Comparison of ENCODE assay signal across 8 cellular contexts in genomic region chr11:79441159-79441875, GRCh38. TPM values are rescaled to one million over a fixed set of nuclear protein-coding genes. Genes with fewer than 3 reads are reported as not detected.
DNase-seq lines count a peak whose midpoint lies in the region; ATAC-seq, FAIRE-seq and TF ChIP-seq lines count a peak whose summit lies in the region.

No MANE protein-coding gene starts in this region.

- H3K4me2 ChIP-seq in astrocyte (ENCODE audit: low read length), result peak overlapping the region; percentile 99

- CTCF ChIA-PET in activated naive CD4-positive, alpha-beta T cell treated with anti-CD3 and anti-CD28 coated beads, Interleukin-2, amount 10 ng/mL, durations not matched to agents 7 days and 5 days (lab: Charles Lee), result no interaction called here

- WGBS in upper lobe of left lung, 2 donors, result 9 to 11% methylated on average over 20 of the region's 20 CpGs

- DNase-seq in activated naive CD4-positive, alpha-beta T cell treated with anti-CD3 and anti-CD28 coated beads, Interleukin-2, amount 10 ng/mL, durations not matched to agents 7 days and 5 days, result no peak
- DNase-seq in astrocyte (ENCODE audit: low read depth), result peak; percentile 75
- DNase-seq in upper lobe of left lung, result no peak
- DNase-seq in NCI-H1436 (lab: John Stamatoyannopoulos, UW), result no peak
- DNase-seq in HPDE6-E6E7 (ENCODE audit: extremely low spot score), result no peak

- TF ChIP-seq CTCF in astrocyte (IDR thresholded peaks at IDR 0.05; ENCODE audit: insufficient read depth, low read depth, low read length) (peak; percentile 2), upper lobe of left lung (IDR thresholded peaks at IDR 0.05) (peak in 2 of 6 experiments; percentile 8 to 18)

- H3K9me3 Mint-ChIP-seq in activated naive CD4-positive, alpha-beta T cell treated with anti-CD3 and anti-CD28 coated beads, Interleukin-2, amount 50 U/mL, for 24 hours, result no peaks in the 10 kb centered on the region
- no peaks in the 10 kb centered on the region for H3K9me3 Mint-ChIP-seq in activated naive CD4-positive, alpha-beta T cell treated with anti-CD3 and anti-CD28 coated beads, Interleukin-2, amount 10 ng/mL, durations not matched to agents 7 days and 5 days
- peaks cover 1% of the 10 kb centered on the region for H3K9me3 Mint-ChIP-seq in astrocyte (ENCODE audit: unreplicated experiment)

- H3K27me3 Mint-ChIP-seq in activated naive CD4-positive, alpha-beta T cell treated with anti-CD3 and anti-CD28 coated beads, Interleukin-2, amount 50 U/mL, for 24 hours, result peaks cover 41% of the 10 kb centered on the region
- H3K27me3 Mint-ChIP-seq in activated naive CD4-positive, alpha-beta T cell treated with anti-CD3 and anti-CD28 coated beads, Interleukin-2, amount 10 ng/mL, durations not matched to agents 7 days and 5 days, result peaks cover 74% of the 10 kb centered on the region
- peaks cover 39% of the 10 kb centered on the region for H3K27me3 Mint-ChIP-seq in astrocyte (ENCODE audit: low read depth, unreplicated experiment)

- H3K4me3 Mint-ChIP-seq in activated naive CD4-positive, alpha-beta T cell treated with anti-CD3 and anti-CD28 coated beads, Interleukin-2, amount 50 U/mL, for 24 hours, result peak overlapping the region; percentile 39
- H3K4me3 Mint-ChIP-seq in activated naive CD4-positive, alpha-beta T cell treated with anti-CD3 and anti-CD28 coated beads, Interleukin-2, amount 10 ng/mL, durations not matched to agents 7 days and 5 days, result no peak overlapping the region
- peak overlapping the region; percentile 85 for H3K4me3 Mint-ChIP-seq in astrocyte (ENCODE audit: unreplicated experiment)

- no peaks in the 10 kb centered on the region for H3K9me3 ChIP-seq in astrocyte (ENCODE audit: insufficient read depth, low read depth, low read length)
- H3K9me3 ChIP-seq in upper lobe of left lung, result no peaks in the 10 kb centered on the region

- ATAC-seq in upper lobe of left lung (ENCODE audit: low FRiP score in 2 of 2), result no peak
- ATAC-seq in GM18505 (IDR thresholded peaks at IDR 0.05; ENCODE audit: unreplicated experiment), result no peak

- FAIRE-seq in astrocyte (lab: Jason Lieb, UNC), result no peak

- H3K36me3 ChIP-seq in astrocyte (ENCODE audit: insufficient read depth, low read length), result no peaks in the 10 kb centered on the region
- H3K36me3 ChIP-seq in upper lobe of left lung, result no peaks in the 10 kb centered on the region

- H3K4me1 ChIP-seq in astrocyte (ENCODE audit: insufficient read depth, low read length) (peaks cover 29% of the 10 kb centered on the region), upper lobe of left lung (peaks cover 30 to 43% (median 41%) of the 10 kb centered on the region in 4 donors)

- H3K27me3 ChIP-seq in astrocyte (ENCODE audit: insufficient read depth, low read length) (peaks cover 3% of the 10 kb centered on the region), layer of hippocampus (ENCODE audit: control insufficient read depth, insufficient read depth, low read length) (peaks cover 19% of the 10 kb centered on the region), upper lobe of left lung (peaks cover 0 to 44% (median 24%) of the 10 kb centered on the region in 4 donors)

- H2AFZ ChIP-seq in astrocyte (ENCODE audit: low read depth, low read length), result peak overlapping the region; percentile 90

- H3K4me1 Mint-ChIP-seq in activated naive CD4-positive, alpha-beta T cell treated with anti-CD3 and anti-CD28 coated beads, Interleukin-2, amount 50 U/mL, for 24 hours, result peaks cover 7% of the 10 kb centered on the region
- H3K4me1 Mint-ChIP-seq in activated naive CD4-positive, alpha-beta T cell treated with anti-CD3 and anti-CD28 coated beads, Interleukin-2, amount 10 ng/mL, durations not matched to agents 7 days and 5 days, result peaks cover 16% of the 10 kb centered on the region
- peaks cover 8% of the 10 kb centered on the region for H3K4me1 Mint-ChIP-seq in astrocyte (ENCODE audit: low read depth, unreplicated experiment)

- peaks cover 30% of the 10 kb centered on the region for H3K79me2 ChIP-seq in astrocyte (ENCODE audit: insufficient read depth, low read length)

- H3K27ac ChIP-seq in astrocyte (ENCODE audit: low read depth, low read length) (peak overlapping the region; percentile 87), layer of hippocampus (ENCODE audit: low read depth, low read length) (peak overlapping the region; percentile 6), upper lobe of left lung (peak overlapping the region in 3 of 4 donors; percentile 35 to 63 (median 53))

- H3K36me3 Mint-ChIP-seq in activated naive CD4-positive, alpha-beta T cell treated with anti-CD3 and anti-CD28 coated beads, Interleukin-2, amount 50 U/mL, for 24 hours, result no peaks in the 10 kb centered on the region
- H3K36me3 Mint-ChIP-seq in activated naive CD4-positive, alpha-beta T cell treated with anti-CD3 and anti-CD28 coated beads, Interleukin-2, amount 10 ng/mL, durations not matched to agents 7 days and 5 days, result peaks cover 2% of the 10 kb centered on the region
- no peaks in the 10 kb centered on the region for H3K36me3 Mint-ChIP-seq in astrocyte (ENCODE audit: low read depth, unreplicated experiment)

- H3K9ac ChIP-seq in astrocyte (ENCODE audit: low read length), result peak overlapping the region; percentile 86

- TF ChIP-seq EP300 in upper lobe of left lung (IDR thresholded peaks at IDR 0.05), result no peak

- H4K20me1 ChIP-seq in astrocyte (ENCODE audit: insufficient read depth, low read length), result peaks cover 8% of the 10 kb centered on the region

- H3K4me3 ChIP-seq in astrocyte (ENCODE audit: insufficient read depth, low read depth, low read length) (peak overlapping the region; percentile 76), upper lobe of left lung (peak overlapping the region in 3 of 4 donors; percentile 31 to 54 (median 50))

- H3K27ac Mint-ChIP-seq in activated naive CD4-positive, alpha-beta T cell treated with anti-CD3 and anti-CD28 coated beads, Interleukin-2, amount 50 U/mL, for 24 hours, result no peak overlapping the region
- H3K27ac Mint-ChIP-seq in activated naive CD4-positive, alpha-beta T cell treated with anti-CD3 and anti-CD28 coated beads, Interleukin-2, amount 10 ng/mL, durations not matched to agents 7 days and 5 days, result no peak overlapping the region
- peak overlapping the region; percentile 92 for H3K27ac Mint-ChIP-seq in astrocyte (ENCODE audit: unreplicated experiment)

- TF ChIP-seq POLR2A in upper lobe of left lung (IDR thresholded peaks at IDR 0.05) (no peak), GM18505 (IDR thresholded peaks at IDR 0.05; ENCODE audit: borderline replicate concordance, extremely low read depth, insufficient read depth, insufficient read length) (no peak)

RNA-seq across cellular contexts. Expression of gene TENM4, which starts 0.5 kb away (rescaled TPM):
- 7.5 and 13.3 TPM in 2 replicates for total RNA-seq in astrocyte
- total RNA-seq in upper lobe of left lung, result 10 to 100 TPM in 2 of 6 donors, 1 to 10 TPM in 3, under 1 TPM in 1; 0.11 to 20.0 (median 3.7) TPM

Comparison
In these comparisons a context has a peak if more than half of its experiments do, and no peak if none do; other contexts are left out.
1. H3K27ac ChIP-seq: peak in every context shown above with its lines; median percentile 87 in astrocyte; 53 in upper lobe of left lung; 6 in layer of hippocampus.